In genomic region chr1:23618586-23619083, GRCh38 we compare ENCODE assay signal across 1 cellular context.
TF ChIP-seq lines count a peak whose summit lies in the region.

No MANE protein-coding gene starts in this region.

TF ChIP-seq in WTC11, 78 proteins besides CTCF, POLR2A, EP300 and RAD21 (continued from another document):
- no peak for TF ChIP-seq ARID4B (CRISPR knock-in tag; IDR thresholded peaks at IDR 0.05; ENCODE audit: borderline replicate concordance)
- no peak for TF ChIP-seq ETV6 (CRISPR knock-in tag; IDR thresholded peaks at IDR 0.05)
- TF ChIP-seq ZNF396 (CRISPR knock-in tag; IDR thresholded peaks at IDR 0.05; ENCODE audit: borderline replicate concordance): no peak
- TF ChIP-seq TCF7 (CRISPR knock-in tag; IDR thresholded peaks at IDR 0.05; ENCODE audit: low read depth): no peak
- no peak for TF ChIP-seq USF1 (CRISPR knock-in tag; IDR thresholded peaks at IDR 0.05)
- TF ChIP-seq FOXK1 (CRISPR knock-in tag; IDR thresholded peaks at IDR 0.05): no peak
- no peak for TF ChIP-seq TEAD1 (CRISPR knock-in tag; IDR thresholded peaks at IDR 0.05)
- no peak for TF ChIP-seq HMGA2 (CRISPR knock-in tag; IDR thresholded peaks at IDR 0.05)
- no peak for TF ChIP-seq NR1H2 (CRISPR knock-in tag; IDR thresholded peaks at IDR 0.05)
- TF ChIP-seq FOXP1 (CRISPR knock-in tag; IDR thresholded peaks at IDR 0.05; ENCODE audit: borderline replicate concordance): no peak
- no peak for TF ChIP-seq STAT6 (CRISPR knock-in tag; conservative IDR thresholded peaks at IDR 0.05; ENCODE audit: low read depth)
- no peak for TF ChIP-seq E2F5 (CRISPR knock-in tag; IDR thresholded peaks at IDR 0.05)
